In genomic region chr19:14080887-14081796, GRCh38 we compare ENCODE assay signal across 1 cellular context.
A peak's percentile ranks its signal among the peaks of the same experiment; 100 is the strongest.
TF ChIP-seq lines count a peak whose summit lies in the region.

No MANE protein-coding gene starts in this region.

TF ChIP-seq in HepG2, 621 proteins besides CTCF, POLR2A, EP300 and RAD21 (continues in another document):
- peak; percentile 42; the same call in 1 of the 2 replicates for TF ChIP-seq TFDP2 (CRISPR knock-in tag; IDR thresholded peaks at IDR 0.05)
- peak; percentile 17; the same call in 1 of the 2 replicates for TF ChIP-seq ZSCAN31 (CRISPR knock-in tag; IDR thresholded peaks at IDR 0.05; ENCODE audit: low read depth)
- TF ChIP-seq HNRNPK (IDR thresholded peaks at IDR 0.05; ENCODE audit: low read depth, low read length, poor library complexity, severe bottlenecking): no peak
- no peak for TF ChIP-seq ZBTB49 (CRISPR knock-in tag; IDR thresholded peaks at IDR 0.05; ENCODE audit: borderline replicate concordance)
- TF ChIP-seq PTBP1 (IDR thresholded peaks at IDR 0.05; ENCODE audit: low read depth, low read length, poor library complexity, severe bottlenecking): no peak
- TF ChIP-seq DRAP1 (CRISPR knock-in tag; IDR thresholded peaks at IDR 0.05): peak; percentile 64; the same call in 1 of the 2 replicates
- no peak for TF ChIP-seq ZNF207 (IDR thresholded peaks at IDR 0.05; ENCODE audit: borderline replicate concordance)
- no peak for TF ChIP-seq ZNF616 (CRISPR knock-in tag; IDR thresholded peaks at IDR 0.05; ENCODE audit: low read depth)
- no peak for TF ChIP-seq HDAC6 (IDR thresholded peaks at IDR 0.05; ENCODE audit: low read depth, low read length)
- no peak for TF ChIP-seq ZNF772 (CRISPR knock-in tag; IDR thresholded peaks at IDR 0.05)
- TF ChIP-seq SP5 (CRISPR knock-in tag; IDR thresholded peaks at IDR 0.05; ENCODE audit: borderline replicate concordance, low read depth): peak; percentile 25; the same call in 1 of the 2 replicates
- TF ChIP-seq ZNF33B (CRISPR knock-in tag; IDR thresholded peaks at IDR 0.05): no peak
- no peak for TF ChIP-seq TCF7L2 (IDR thresholded peaks at IDR 0.05; ENCODE audit: low read depth, low read length)
- no peak for TF ChIP-seq NR1H2 (CRISPR knock-in tag; IDR thresholded peaks at IDR 0.05; ENCODE audit: borderline replicate concordance, low read depth)
- no peak for TF ChIP-seq SRSF1 (optimal IDR thresholded peaks at IDR 0.05; ENCODE audit: low read depth, low read length)
- TF ChIP-seq ISL2 (CRISPR knock-in tag; IDR thresholded peaks at IDR 0.05): 0 out of 2 replicates have a peak, but pooled peaks have one; percentile 54
- TF ChIP-seq ZNF773 (CRISPR knock-in tag; IDR thresholded peaks at IDR 0.05; ENCODE audit: borderline replicate concordance): no peak
- TF ChIP-seq ZNF12 (CRISPR knock-in tag; IDR thresholded peaks at IDR 0.05): no peak
- no peak for TF ChIP-seq ZNF737 (CRISPR knock-in tag; IDR thresholded peaks at IDR 0.05; ENCODE audit: borderline replicate concordance)
- peak; percentile 58; the same call in 1 of the 2 replicates for TF ChIP-seq IRF9 (CRISPR knock-in tag; IDR thresholded peaks at IDR 0.05; ENCODE audit: borderline replicate concordance)
- peak; percentile 48 for TF ChIP-seq DMAP1 (CRISPR knock-in tag; IDR thresholded peaks at IDR 0.05)
- TF ChIP-seq ZNF362 (CRISPR knock-in tag; IDR thresholded peaks at IDR 0.05; ENCODE audit: borderline replicate concordance): peak; percentile 85; the same call in 1 of the 2 replicates
- no peak for TF ChIP-seq ATM (IDR thresholded peaks at IDR 0.05; ENCODE audit: borderline replicate concordance)
- peak; percentile 76; the same call in 1 of the 2 replicates for TF ChIP-seq HOXA3 (CRISPR knock-in tag; IDR thresholded peaks at IDR 0.05)
- no peak for TF ChIP-seq ZBTB7A (CRISPR knock-in tag; IDR thresholded peaks at IDR 0.05)
- TF ChIP-seq HCFC1 (IDR thresholded peaks at IDR 0.05; ENCODE audit: low read depth, low read length): peak; percentile 91
- no peak for TF ChIP-seq ZNF597 (CRISPR knock-in tag; IDR thresholded peaks at IDR 0.05)
- TF ChIP-seq ATF3 (CRISPR knock-in tag; IDR thresholded peaks at IDR 0.05): no peak
- TF ChIP-seq GZF1 (CRISPR knock-in tag; IDR thresholded peaks at IDR 0.05): no peak
- TF ChIP-seq ZNF550 (CRISPR knock-in tag; IDR thresholded peaks at IDR 0.05; ENCODE audit: borderline replicate concordance): no peak
- TF ChIP-seq POGZ (CRISPR knock-in tag; IDR thresholded peaks at IDR 0.05): no peak
- no peak for TF ChIP-seq NFE2 (CRISPR knock-in tag; IDR thresholded peaks at IDR 0.05)
- peak; percentile 32; the same call in 1 of the 2 replicates for TF ChIP-seq FOSL2 (CRISPR knock-in tag; IDR thresholded peaks at IDR 0.05)
- TF ChIP-seq HMGXB4 (CRISPR knock-in tag; IDR thresholded peaks at IDR 0.05; ENCODE audit: borderline replicate concordance in 1 of 2, low read depth in 1 of 2): peak in 1 of 2 experiments; percentile 11; a peak in 2 of 4 replicates
- peak; percentile 83 for TF ChIP-seq ATF1 (CRISPR knock-in tag; IDR thresholded peaks at IDR 0.05)
- TF ChIP-seq NAIF1 (CRISPR knock-in tag; IDR thresholded peaks at IDR 0.05; ENCODE audit: borderline replicate concordance): peak; percentile 84; the same call in 1 of the 2 replicates
- no peak; the same call in 1 of the 2 replicates for TF ChIP-seq ZNF547 (CRISPR knock-in tag; IDR thresholded peaks at IDR 0.05)
- no peak; the same call in 1 of the 2 replicates for TF ChIP-seq UBTF (CRISPR knock-in tag; IDR thresholded peaks at IDR 0.05)
- no peak for TF ChIP-seq TCF7 (IDR thresholded peaks at IDR 0.05; ENCODE audit: low read depth)
- peak; percentile 83 for TF ChIP-seq IKZF5 (CRISPR knock-in tag; IDR thresholded peaks at IDR 0.05)
- TF ChIP-seq LRRFIP1 (CRISPR knock-in tag; conservative IDR thresholded peaks at IDR 0.05): no peak
- TF ChIP-seq ZNF670 (CRISPR knock-in tag; IDR thresholded peaks at IDR 0.05; ENCODE audit: borderline replicate concordance): no peak
- TF ChIP-seq ZNF503 (CRISPR knock-in tag; IDR thresholded peaks at IDR 0.05): no peak; the same call in 1 of the 2 replicates
- TF ChIP-seq ZNF225 (CRISPR knock-in tag; IDR thresholded peaks at IDR 0.05): no peak
- no peak for TF ChIP-seq ZNF883 (CRISPR knock-in tag; IDR thresholded peaks at IDR 0.05; ENCODE audit: not compliant biosample characterization)
- TF ChIP-seq KLF6 (CRISPR knock-in tag; IDR thresholded peaks at IDR 0.05): peak; percentile 82; the same call in 1 of the 2 replicates
